ENCODE assay signal across 9 cellular contexts in the genomic region with DNA sequence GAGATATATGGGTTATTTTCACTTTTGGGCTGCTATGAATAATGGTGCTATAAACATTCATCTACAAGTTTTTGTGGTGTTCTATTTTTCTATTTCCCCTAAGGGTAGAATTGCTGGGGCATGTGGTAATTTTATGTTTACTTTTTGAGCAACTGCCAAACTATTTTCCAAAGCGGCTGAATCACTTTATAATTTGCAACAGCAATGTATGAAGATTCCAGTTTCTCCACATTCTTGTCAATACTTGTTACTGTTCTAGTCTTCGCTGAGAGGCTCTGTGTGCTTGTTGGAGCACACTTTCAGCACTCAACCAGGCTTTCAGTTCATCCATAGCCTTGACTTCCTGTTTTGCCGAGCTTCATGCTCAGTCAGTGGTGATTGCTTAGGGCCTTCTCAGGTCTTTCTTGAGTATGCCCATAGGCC. TPM values are rescaled to one million over a fixed set of nuclear protein-coding genes. Genes with fewer than 3 reads are reported as not detected.
DNase-seq lines count a peak whose midpoint lies in the region; ATAC-seq and TF ChIP-seq lines count a peak whose summit lies in the region.
"Had no signal": no experiment of that assay in that cellular context is flagged by ENCODE, and none has a peak within 500 bp of the region (broad histone marks: within the 10 kb centered on the region; RNA-seq: fewer than 3 reads in every experiment).

No MANE protein-coding gene starts in this region.

- peaks cover 88% of the 10 kb centered on the region for H3K79me2 ChIP-seq in OCI-LY1 (ENCODE audit: insufficient read depth, low read length)

- H3K9me3 ChIP-seq in OCI-LY1 (ENCODE audit: low read length) (no peaks in the 10 kb centered on the region), HAP-1 (no peaks in the 10 kb centered on the region)
- H3K9me3 ChIP-seq: gastrocnemius medialis had no signal

- DNase-seq in activated T-cell treated with anti-CD3 and anti-CD28 coated beads, Interleukin-2, amount 50 U/mL, for 72 hours, result peak; percentile 35 to 36
- DNase-seq in activated T-cell treated with anti-CD3 and anti-CD28 coated beads, Interleukin-2, amount 50 U/mL, for 48 hours, result no peak
- DNase-seq in cardiac fibroblast (ENCODE audit: low read depth in 2 of 2) (peak; percentile 84 to 93), lung microvascular endothelial cell (ENCODE audit: low read depth in 2 of 2) (peak; percentile 40 to 66), HAP-1 (ENCODE audit: low spot score in 2 of 2) (no peak), HEK293T (ENCODE audit: extremely low spot score) (no peak)
- DNase-seq: gastrocnemius medialis had no signal

- TF ChIP-seq CTCF in OCI-LY1 (IDR thresholded peaks at IDR 0.05; ENCODE audit: low read length) (no peak), cardiac fibroblast (IDR thresholded peaks at IDR 0.05; ENCODE audit: low read depth, low read length) (no peak)

- no peaks in the 10 kb centered on the region for H3K36me3 ChIP-seq in OCI-LY1 (ENCODE audit: insufficient read depth, low read length)
- H3K36me3 ChIP-seq in HAP-1 (replicated peaks), result no peaks in the 10 kb centered on the region
- H3K36me3 ChIP-seq: gastrocnemius medialis had no signal

- no peaks in the 10 kb centered on the region for H3K9me2 ChIP-seq in OCI-LY1 (ENCODE audit: low read depth, low read length)

- POLR2A ChIA-PET in HEK293T (lab: Yijun Ruan, JAX), result interaction anchor here (1.0 to 2.4 kb wide), 2 partner anchors 13 to 446 kb away, joined by 3 to 13 read pairs; a partner anchor contains a TSS

- ATAC-seq in activated T-cell treated with anti-CD3 and anti-CD28 coated beads, Interleukin-2, amount 50 U/mL, for 72 hours (replicated peaks in 1 of 2), result peak; percentile 65 to 72
- ATAC-seq in HG02763 (IDR thresholded peaks at IDR 0.05; ENCODE audit: unreplicated experiment), result peak; percentile 54

- peak overlapping the region; percentile 93 for H3K27ac Mint-ChIP-seq in activated T-cell treated with anti-CD3 and anti-CD28 coated beads, Interleukin-2, amount 50 U/mL, for 72 hours

- CTCF ChIA-PET in HEK293T (lab: Yijun Ruan, JAX), result no interaction called here

- peak overlapping the region; percentile 28; the same call in 1 of the 2 replicates for H3K9ac ChIP-seq in OCI-LY1 (ENCODE audit: low read length)

- peak overlapping the region; percentile 47 for H3K4me2 ChIP-seq in OCI-LY1 (ENCODE audit: low read length)

- H4K20me1 ChIP-seq in OCI-LY1 (ENCODE audit: insufficient read depth, low read length), result no peaks in the 10 kb centered on the region

- in situ Hi-C loops in HAP-1 (cut with MboI; ENCODE audit: low sequenced_read_pairs), result no loop called here

- H3K4me1 Mint-ChIP-seq in activated T-cell treated with anti-CD3 and anti-CD28 coated beads, Interleukin-2, amount 50 U/mL, for 72 hours (ENCODE audit: low read depth), result peaks cover 77% of the 10 kb centered on the region

- peaks cover 0 to 3% of the 10 kb centered on the region in 2 donors for H3K36me3 Mint-ChIP-seq in activated T-cell treated with anti-CD3 and anti-CD28 coated beads, Interleukin-2, amount 50 U/mL, for 72 hours (ENCODE audit: insufficient read depth in 2 of 2)

- no peaks in the 10 kb centered on the region for H3F3A ChIP-seq in OCI-LY1 (ENCODE audit: insufficient read depth, low read length)

- no peaks in the 10 kb centered on the region for H3K9me3 Mint-ChIP-seq in activated T-cell treated with anti-CD3 and anti-CD28 coated beads, Interleukin-2, amount 50 U/mL, for 72 hours

- H3K4me1 ChIP-seq in OCI-LY1 (ENCODE audit: insufficient read depth, low read length, severe bottlenecking), result peaks cover 21% of the 10 kb centered on the region
- peaks cover 26% of the 10 kb centered on the region for H3K4me1 ChIP-seq in HAP-1

- H3K4me3 ChIP-seq in OCI-LY1 (ENCODE audit: low read depth, low read length, poor library complexity, severe bottlenecking) (peak overlapping the region; percentile 35), cardiac fibroblast (replicated peaks in 1 of 2; ENCODE audit: low read depth in 2 of 2, low read length in 2 of 2) (peak overlapping the region in 1 of 2 donors; percentile 16), HAP-1 (no peak overlapping the region)
- H3K4me3 ChIP-seq: gastrocnemius medialis had no signal

- no peak overlapping the region for H2AFZ ChIP-seq in OCI-LY1 (ENCODE audit: low read length)

- H3K27ac ChIP-seq in OCI-LY1 (ENCODE audit: low read depth, low read length, poor library complexity, severe bottlenecking), result peak overlapping the region; percentile 73

- H3K4me3 Mint-ChIP-seq in activated T-cell treated with anti-CD3 and anti-CD28 coated beads, Interleukin-2, amount 50 U/mL, for 72 hours, result peak overlapping the region; percentile 67 to 81

- no peaks in the 10 kb centered on the region for H3K27me3 Mint-ChIP-seq in activated T-cell treated with anti-CD3 and anti-CD28 coated beads, Interleukin-2, amount 50 U/mL, for 72 hours (ENCODE audit: low read depth)

- no peaks in the 10 kb centered on the region for H3K27me3 ChIP-seq in OCI-LY1 (ENCODE audit: insufficient read depth, low read length)
- no peaks in the 10 kb centered on the region for H3K27me3 ChIP-seq in HAP-1 (ENCODE audit: low read depth)
- H3K27me3 ChIP-seq: gastrocnemius medialis had no signal

TF ChIP-seq in HEK293T, 16 proteins besides CTCF, POLR2A, EP300 and RAD21:
- TF ChIP-seq FOXM1 (IDR thresholded peaks at IDR 0.05; ENCODE audit: borderline replicate concordance) (no peak), ARNT (IDR thresholded peaks at IDR 0.05) (no peak), SP1 (IDR thresholded peaks at IDR 0.05) (no peak), FOXA1 (IDR thresholded peaks at IDR 0.05) (no peak), BHLHE40 (IDR thresholded peaks at IDR 0.05; ENCODE audit: borderline replicate concordance) (no peak)
TF ChIP-seq in HEK293T: peak in this region for 0.

RNA-seq across cellular contexts. Expression of a gene that starts 39.0 kb away (rescaled TPM):
- 10 to 100 TPM; 56.2 to 60.0 TPM for total RNA-seq in activated T-cell treated with anti-CD3 and anti-CD28 coated beads, Interleukin-2, amount 50 U/mL, for 72 hours
- total RNA-seq in lung microvascular endothelial cell, result 6.2 and 14.2 TPM in 2 replicates

RNA-seq across cellular contexts. Expression of a gene that starts 39.4 kb away (rescaled TPM):
- total RNA-seq in activated T-cell treated with anti-CD3 and anti-CD28 coated beads, Interleukin-2, amount 50 U/mL, for 72 hours, result 10 to 100 TPM; 49.2 to 50.4 TPM
- 22.8 and 23.1 TPM in 2 replicates for total RNA-seq in lung microvascular endothelial cell

Comparison
In these comparisons a context has a peak if more than half of its experiments do, and no peak if none do; other contexts are left out.
1. DNase-seq: peak in activated T-cell treated with anti-CD3 and anti-CD28 coated beads, Interleukin-2, amount 50 U/mL, for 72 hours (2 of 2), cardiac fibroblast (2 of 2) and lung microvascular endothelial cell (2 of 2); none in activated T-cell treated with anti-CD3 and anti-CD28 coated beads, Interleukin-2, amount 50 U/mL, for 48 hours (0 of 2), HAP-1 (0 of 2) and HEK293T (single experiment).